ENCODE assay signal across 1 cellular context in the genomic region with DNA sequence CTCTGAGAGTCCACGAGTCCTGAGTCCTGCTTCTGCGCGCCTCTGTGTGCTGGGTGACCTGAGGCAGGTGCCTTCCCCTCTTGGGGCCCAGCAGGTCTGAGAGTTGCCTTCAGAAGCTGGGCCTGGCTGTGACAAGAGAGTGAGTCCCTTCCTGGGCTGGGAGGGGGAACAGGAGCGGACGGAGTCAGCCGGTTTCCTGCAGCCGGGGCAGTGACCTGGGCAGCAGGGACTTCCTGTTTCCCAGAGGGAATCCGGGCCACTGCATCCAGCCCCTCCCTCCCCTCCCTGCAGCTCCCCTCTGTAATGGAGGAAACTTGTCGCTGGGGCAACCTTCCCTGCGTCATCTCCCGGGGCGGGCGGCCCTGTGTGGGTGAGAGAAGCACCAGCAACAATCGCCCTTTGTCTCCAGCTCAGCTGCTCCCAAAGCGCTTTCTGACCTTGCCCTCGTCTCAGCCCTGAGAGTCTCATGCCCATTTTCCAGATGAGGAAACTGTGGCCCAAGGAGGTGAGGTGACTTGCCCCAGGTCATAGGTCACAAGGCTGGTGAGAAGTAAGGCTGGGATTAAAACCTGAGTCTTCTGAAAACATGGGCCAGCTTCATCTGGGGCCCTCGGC.
TF ChIP-seq lines count a peak whose summit lies in the region.

No MANE protein-coding gene starts in this region.

TF ChIP-seq in K562, 482 proteins besides CTCF, POLR2A, EP300 and RAD21 (continued from another document):
- TF ChIP-seq GABPA (tag; conservative IDR thresholded peaks at IDR 0.05; ENCODE audit: low read depth) (peak; percentile 77), NRF1 (conservative IDR thresholded peaks at IDR 0.05 in 1 of 2, IDR thresholded peaks at IDR 0.05 in 1 of 2) (peak; percentile 39 to 45; a peak in 3 of 4 replicates), RBM25 (IDR thresholded peaks at IDR 0.05; ENCODE audit: low read depth, low read length, severe bottlenecking) (peak; percentile 77), CREM (IDR thresholded peaks at IDR 0.05; ENCODE audit: low read depth) (peak; percentile 72), ZNF324 (CRISPR knock-in tag; IDR thresholded peaks at IDR 0.05) (no peak), CTBP1 (IDR thresholded peaks at IDR 0.05; ENCODE audit: borderline replicate concordance) (peak; percentile 17; the same call in 1 of the 2 replicates)
- TF ChIP-seq, protein P1, sequence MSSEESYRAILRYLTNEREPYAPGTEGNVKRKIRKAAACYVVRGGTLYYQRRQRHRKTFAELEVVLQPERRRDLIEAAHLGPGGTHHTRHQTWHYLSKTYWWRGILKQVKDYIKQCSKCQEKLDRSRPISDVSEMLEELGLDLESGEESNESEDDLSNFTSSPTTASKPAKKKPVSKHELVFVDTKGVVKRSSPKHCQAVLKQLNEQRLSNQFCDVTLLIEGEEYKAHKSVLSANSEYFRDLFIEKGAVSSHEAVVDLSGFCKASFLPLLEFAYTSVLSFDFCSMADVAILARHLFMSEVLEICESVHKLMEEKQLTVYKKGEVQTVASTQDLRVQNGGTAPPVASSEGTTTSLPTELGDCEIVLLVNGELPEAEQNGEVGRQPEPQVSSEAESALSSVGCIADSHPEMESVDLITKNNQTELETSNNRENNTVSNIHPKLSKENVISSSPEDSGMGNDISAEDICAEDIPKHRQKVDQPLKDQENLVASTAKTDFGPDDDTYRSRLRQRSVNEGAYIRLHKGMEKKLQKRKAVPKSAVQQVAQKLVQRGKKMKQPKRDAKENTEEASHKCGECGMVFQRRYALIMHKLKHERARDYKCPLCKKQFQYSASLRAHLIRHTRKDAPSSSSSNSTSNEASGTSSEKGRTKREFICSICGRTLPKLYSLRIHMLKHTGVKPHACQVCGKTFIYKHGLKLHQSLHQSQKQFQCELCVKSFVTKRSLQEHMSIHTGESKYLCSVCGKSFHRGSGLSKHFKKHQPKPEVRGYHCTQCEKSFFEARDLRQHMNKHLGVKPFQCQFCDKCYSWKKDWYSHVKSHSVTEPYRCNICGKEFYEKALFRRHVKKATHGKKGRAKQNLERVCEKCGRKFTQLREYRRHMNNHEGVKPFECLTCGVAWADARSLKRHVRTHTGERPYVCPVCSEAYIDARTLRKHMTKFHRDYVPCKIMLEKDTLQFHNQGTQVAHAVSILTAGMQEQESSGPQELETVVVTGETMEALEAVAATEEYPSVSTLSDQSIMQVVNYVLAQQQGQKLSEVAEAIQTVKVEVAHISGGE (CRISPR knock-in tag; IDR thresholded peaks at IDR 0.05): peak in 1 of 3 experiments; percentile 64; a peak in 2 of 6 replicates
- TF ChIP-seq, protein P2, sequence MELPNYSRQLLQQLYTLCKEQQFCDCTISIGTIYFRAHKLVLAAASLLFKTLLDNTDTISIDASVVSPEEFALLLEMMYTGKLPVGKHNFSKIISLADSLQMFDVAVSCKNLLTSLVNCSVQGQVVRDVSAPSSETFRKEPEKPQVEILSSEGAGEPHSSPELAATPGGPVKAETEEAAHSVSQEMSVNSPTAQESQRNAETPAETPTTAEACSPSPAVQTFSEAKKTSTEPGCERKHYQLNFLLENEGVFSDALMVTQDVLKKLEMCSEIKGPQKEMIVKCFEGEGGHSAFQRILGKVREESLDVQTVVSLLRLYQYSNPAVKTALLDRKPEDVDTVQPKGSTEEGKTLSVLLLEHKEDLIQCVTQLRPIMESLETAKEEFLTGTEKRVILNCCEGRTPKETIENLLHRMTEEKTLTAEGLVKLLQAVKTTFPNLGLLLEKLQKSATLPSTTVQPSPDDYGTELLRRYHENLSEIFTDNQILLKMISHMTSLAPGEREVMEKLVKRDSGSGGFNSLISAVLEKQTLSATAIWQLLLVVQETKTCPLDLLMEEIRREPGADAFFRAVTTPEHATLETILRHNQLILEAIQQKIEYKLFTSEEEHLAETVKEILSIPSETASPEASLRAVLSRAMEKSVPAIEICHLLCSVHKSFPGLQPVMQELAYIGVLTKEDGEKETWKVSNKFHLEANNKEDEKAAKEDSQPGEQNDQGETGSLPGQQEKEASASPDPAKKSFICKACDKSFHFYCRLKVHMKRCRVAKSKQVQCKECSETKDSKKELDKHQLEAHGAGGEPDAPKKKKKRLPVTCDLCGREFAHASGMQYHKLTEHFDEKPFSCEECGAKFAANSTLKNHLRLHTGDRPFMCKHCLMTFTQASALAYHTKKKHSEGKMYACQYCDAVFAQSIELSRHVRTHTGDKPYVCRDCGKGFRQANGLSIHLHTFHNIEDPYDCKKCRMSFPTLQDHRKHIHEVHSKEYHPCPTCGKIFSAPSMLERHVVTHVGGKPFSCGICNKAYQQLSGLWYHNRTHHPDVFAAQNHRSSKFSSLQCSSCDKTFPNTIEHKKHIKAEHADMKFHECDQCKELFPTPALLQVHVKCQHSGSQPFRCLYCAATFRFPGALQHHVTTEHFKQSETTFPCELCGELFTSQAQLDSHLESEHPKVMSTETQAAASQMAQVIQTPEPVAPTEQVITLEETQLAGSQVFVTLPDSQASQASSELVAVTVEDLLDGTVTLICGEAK (IDR thresholded peaks at IDR 0.05): peak; percentile 59
- TF ChIP-seq, protein P2 (CRISPR knock-in tag; IDR thresholded peaks at IDR 0.05): no peak
- TF ChIP-seq, protein P3, sequence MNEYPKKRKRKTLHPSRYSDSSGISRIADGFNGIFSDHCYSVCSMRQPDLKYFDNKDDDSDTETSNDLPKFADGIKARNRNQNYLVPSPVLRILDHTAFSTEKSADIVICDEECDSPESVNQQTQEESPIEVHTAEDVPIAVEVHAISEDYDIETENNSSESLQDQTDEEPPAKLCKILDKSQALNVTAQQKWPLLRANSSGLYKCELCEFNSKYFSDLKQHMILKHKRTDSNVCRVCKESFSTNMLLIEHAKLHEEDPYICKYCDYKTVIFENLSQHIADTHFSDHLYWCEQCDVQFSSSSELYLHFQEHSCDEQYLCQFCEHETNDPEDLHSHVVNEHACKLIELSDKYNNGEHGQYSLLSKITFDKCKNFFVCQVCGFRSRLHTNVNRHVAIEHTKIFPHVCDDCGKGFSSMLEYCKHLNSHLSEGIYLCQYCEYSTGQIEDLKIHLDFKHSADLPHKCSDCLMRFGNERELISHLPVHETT (CRISPR knock-in tag; conservative IDR thresholded peaks at IDR 0.05 in 1 of 2, IDR thresholded peaks at IDR 0.05 in 1 of 2): 0 out of 4 replicates have a peak, but pooled peaks of 1 of the 2 experiments have one; percentile 34
